In genomic region chr3:4447600-4448561, GRCh38 we compare ENCODE assay signal across 20 cellular contexts. TPM values are rescaled to one million over a fixed set of nuclear protein-coding genes. Genes with fewer than 3 reads are reported as not detected.
DNase-seq lines count a peak whose midpoint lies in the region; ATAC-seq, FAIRE-seq and TF ChIP-seq lines count a peak whose summit lies in the region.
"Had no signal": no experiment of that assay in that cellular context is flagged by ENCODE, and none has a peak within 500 bp of the region (broad histone marks: within the 10 kb centered on the region; RNA-seq: fewer than 3 reads in every experiment).

No MANE protein-coding gene starts in this region.

- no peaks in the 10 kb centered on the region for H3K27me3 Mint-ChIP-seq in activated CD8-positive, alpha-beta memory T cell treated with anti-CD3 and anti-CD28 coated beads, Interleukin-2, amount 10 ng/mL, durations not matched to agents 7 days and 5 days
- H3K27me3 Mint-ChIP-seq: CD4-positive, alpha-beta memory T cell had no signal

- peak overlapping the region; percentile 6 for H3K23ac ChIP-seq in trophoblast cell (ENCODE audit: low read length)

- peaks cover 21% of the 10 kb centered on the region for H3K36me3 Mint-ChIP-seq in activated CD8-positive, alpha-beta memory T cell treated with anti-CD3 and anti-CD28 coated beads, Interleukin-2, amount 10 ng/mL, durations not matched to agents 7 days and 5 days

- H2BK5ac ChIP-seq in trophoblast cell (ENCODE audit: low read depth, low read length, poor library complexity) = no peak overlapping the region

- H2BK120ac ChIP-seq in trophoblast cell (ENCODE audit: insufficient read depth, low read length, poor library complexity) = no peak overlapping the region

- no peak overlapping the region for H2BK12ac ChIP-seq in trophoblast cell (ENCODE audit: low read length)

- H3K79me1 ChIP-seq in trophoblast cell (ENCODE audit: low read length) = no peaks in the 10 kb centered on the region

- H3K4me1 ChIP-seq in Karpas-422 (ENCODE audit: low read length) (peaks cover 12% of the 10 kb centered on the region), iPS-20b (ENCODE audit: insufficient read depth, low read length) (peaks cover 12% of the 10 kb centered on the region), trophoblast cell (ENCODE audit: control insufficient read depth in 1 of 2, insufficient read depth in 2 of 2, low read length in 2 of 2) (no peaks in the 10 kb centered on the region), tibial nerve (no peaks in the 10 kb centered on the region)
- H3K4me1 ChIP-seq: A549, BLaER1 had no signal

- H3K4me1 Mint-ChIP-seq in activated CD8-positive, alpha-beta memory T cell treated with anti-CD3 and anti-CD28 coated beads, Interleukin-2, amount 10 ng/mL, durations not matched to agents 7 days and 5 days = no peaks in the 10 kb centered on the region

- no peak for TF ChIP-seq EP300 in tibial nerve (IDR thresholded peaks at IDR 0.05)

- H3K4me2 ChIP-seq in Karpas-422 (ENCODE audit: low read depth, low read length, poor library complexity, severe bottlenecking) (no peak overlapping the region), trophoblast cell (ENCODE audit: low read length) (no peak overlapping the region)
- H3K4me2 ChIP-seq: A549, BLaER1 had no signal

- H3K9me3 ChIP-seq in Karpas-422 (ENCODE audit: low read length) (no peaks in the 10 kb centered on the region), iPS-20b (ENCODE audit: insufficient read depth, low read depth, low read length) (no peaks in the 10 kb centered on the region), trophoblast cell (ENCODE audit: insufficient read depth, low read depth, low read length) (no peaks in the 10 kb centered on the region), tibial nerve (no peaks in the 10 kb centered on the region)
- H3K9me3 ChIP-seq: A549, BLaER1 had no signal

- no peaks in the 10 kb centered on the region for H3K9me3 Mint-ChIP-seq in activated CD8-positive, alpha-beta memory T cell treated with anti-CD3 and anti-CD28 coated beads, Interleukin-2, amount 10 ng/mL, durations not matched to agents 7 days and 5 days (ENCODE audit: low read depth)
- H3K9me3 Mint-ChIP-seq: CD4-positive, alpha-beta memory T cell had no signal

- no peak overlapping the region for H3K27ac Mint-ChIP-seq in activated CD8-positive, alpha-beta memory T cell treated with anti-CD3 and anti-CD28 coated beads, Interleukin-2, amount 10 ng/mL, durations not matched to agents 7 days and 5 days

- H3K4ac ChIP-seq in trophoblast cell (ENCODE audit: low read depth, low read length) = no peak overlapping the region

- TF ChIP-seq CTCF in tibial nerve (IDR thresholded peaks at IDR 0.05) = no peak

- H3K9ac ChIP-seq in Karpas-422 (ENCODE audit: low read length) = no peak overlapping the region
- H3K9ac ChIP-seq in iPS-20b (ENCODE audit: low read depth, low read length) = peak overlapping the region; percentile 14; the same call in 1 of the 2 replicates
- H3K9ac ChIP-seq in trophoblast cell (ENCODE audit: low read length) = no peak overlapping the region
- H3K9ac ChIP-seq: BLaER1 had no signal

- H3K27me3 ChIP-seq in Karpas-422 (ENCODE audit: low read length) (no peaks in the 10 kb centered on the region), iPS-20b (ENCODE audit: insufficient read depth, low read length) (no peaks in the 10 kb centered on the region), trophoblast cell (ENCODE audit: insufficient read depth, low read length) (no peaks in the 10 kb centered on the region), tibial nerve (no peaks in the 10 kb centered on the region)
- H3K27me3 ChIP-seq: BLaER1 had no signal

- no peak overlapping the region for H2AK5ac ChIP-seq in trophoblast cell (ENCODE audit: low read length)

- H3K18ac ChIP-seq in trophoblast cell (ENCODE audit: low read length) = no peak overlapping the region

- H4K91ac ChIP-seq in trophoblast cell (ENCODE audit: low read depth, low read length) = no peak overlapping the region

- H3K79me2 ChIP-seq in Karpas-422 (ENCODE audit: low read length) (no peaks in the 10 kb centered on the region), trophoblast cell (ENCODE audit: control insufficient read depth, insufficient read depth, low read length, poor library complexity) (no peaks in the 10 kb centered on the region)

- no peak overlapping the region for H4K8ac ChIP-seq in trophoblast cell (ENCODE audit: low read depth, low read length)

- CTCF ChIA-PET in activated CD8-positive, alpha-beta memory T cell treated with anti-CD3 and anti-CD28 coated beads, Interleukin-2, amount 10 ng/mL, durations not matched to agents 7 days and 5 days (lab: Charles Lee) = interaction anchor here (0.7 to 1.3 kb wide), 2 partner anchors 15 to 97 kb away, joined by 3 read pairs; no protein-coding TSS in a partner anchor

- H3K27ac ChIP-seq in Karpas-422 (ENCODE audit: low read length) = peak overlapping the region; percentile 49; the same call in 1 of the 2 replicates
- H3K27ac ChIP-seq in iPS-20b (ENCODE audit: low read length) = no peak overlapping the region
- H3K27ac ChIP-seq in trophoblast cell (ENCODE audit: low read depth, low read length) = no peak overlapping the region
- no peak overlapping the region for H3K27ac ChIP-seq in tibial nerve
- H3K27ac ChIP-seq: A549, BLaER1 had no signal

- ATAC-seq in HG03571 (IDR thresholded peaks at IDR 0.05; ENCODE audit: unreplicated experiment) = no peak
- no peak for ATAC-seq in activated CD8-positive, alpha-beta memory T cell treated with anti-CD3 and anti-CD28 coated beads, Interleukin-2, amount 10 ng/mL, durations not matched to agents 7 days and 5 days
- ATAC-seq: A549, Right ventricle myocardium inferior had no signal

- DNase-seq in H54 (ENCODE audit: insufficient read length, low spot score) (no peak), Karpas-422 (no peak), trophoblast cell (no peak), tibial nerve (ENCODE audit: low spot score in 2 of 2) (no peak)
- no peak for DNase-seq in activated CD8-positive, alpha-beta memory T cell treated with anti-CD3 and anti-CD28 coated beads, Interleukin-2, amount 10 ng/mL, durations not matched to agents 7 days and 5 days
- DNase-seq: CD4-positive, alpha-beta memory T cell; DMS53; KBM-7; MV-4-11; NCI-H187; NCI-H2107; NCI-H510A treated with DMSO at 0.1 percent for 48 hours; NCI-H774 had no signal

- peak; percentile 66 for FAIRE-seq in H54 (lab: Jason Lieb, UNC)
- FAIRE-seq: A549, GM12891, RCC 7860 had no signal

- no peaks in the 10 kb centered on the region for H3K36me3 ChIP-seq in Karpas-422 (ENCODE audit: insufficient read depth, low read length)
- H3K36me3 ChIP-seq in iPS-20b (ENCODE audit: insufficient read depth, low read depth, low read length) = no peaks in the 10 kb centered on the region; the same call in 1 of the 2 replicates
- no peaks in the 10 kb centered on the region for H3K36me3 ChIP-seq in trophoblast cell (ENCODE audit: control insufficient read depth in 1 of 2, insufficient read depth in 2 of 2, low read length in 2 of 2)
- peaks cover 0 to 81% (median 0%) of the 10 kb centered on the region in 3 donors for H3K36me3 ChIP-seq in tibial nerve

- no peak overlapping the region for H4K12ac ChIP-seq in trophoblast cell (ENCODE audit: low read depth, low read length)

- no peak overlapping the region for H2AFZ ChIP-seq in Karpas-422 (ENCODE audit: low read length)
- no peak overlapping the region for H2AFZ ChIP-seq in trophoblast cell (ENCODE audit: insufficient read depth, low read length, poor library complexity)

- no peaks in the 10 kb centered on the region for H4K20me1 ChIP-seq in Karpas-422 (ENCODE audit: insufficient read depth, low read depth, low read length)
- H4K20me1 ChIP-seq: BLaER1 had no signal

- WGBS in trophoblast cell (ENCODE audit: extremely low coverage, insufficient coverage, insufficient read length) = no CpG with 5 or more reads among the region's 10 CpGs
- WGBS in tibial nerve, 2 donors = 75 to 79% methylated on average over 10 of the region's 10 CpGs

- H3K9me2 ChIP-seq in Karpas-422 (replicated peaks; ENCODE audit: insufficient read depth, low read length) = no peaks in the 10 kb centered on the region

- no peak overlapping the region for H3K4me3 Mint-ChIP-seq in activated CD8-positive, alpha-beta memory T cell treated with anti-CD3 and anti-CD28 coated beads, Interleukin-2, amount 10 ng/mL, durations not matched to agents 7 days and 5 days
- H3K4me3 Mint-ChIP-seq: CD4-positive, alpha-beta memory T cell had no signal

- H3K4me3 ChIP-seq in Karpas-422 (ENCODE audit: low read length) (no peak overlapping the region), iPS-20b (ENCODE audit: low read length) (peak overlapping the region; percentile 49), trophoblast cell (ENCODE audit: low read depth, low read length) (no peak overlapping the region), tibial nerve (no peak overlapping the region)
- H3K4me3 ChIP-seq: A549, BLaER1 had no signal

- TF ChIP-seq POLR2A in H54 (IDR thresholded peaks at IDR 0.05; ENCODE audit: low read depth, low read length) = no peak
- no peak for TF ChIP-seq POLR2A in tibial nerve (IDR thresholded peaks at IDR 0.05)

- H3K14ac ChIP-seq in trophoblast cell (ENCODE audit: low read length) = no peak overlapping the region

RNA-seq across cellular contexts. Expression of gene SUMF1, which starts 19.2 kb away (rescaled TPM):
- 9.4 and 13.5 TPM in 2 replicates for total RNA-seq in Karpas-422 (2014; rRNA removed; shearing (Covaris generic); ENCODE audit: low replicate concordance)
- 12.2 and 12.4 TPM in 2 replicates for polyA plus RNA-seq in trophoblast cell (2013)
- total RNA-seq in activated CD8-positive, alpha-beta memory T cell treated with anti-CD3 and anti-CD28 coated beads, Interleukin-2, amount 10 ng/mL, durations not matched to agents 7 days and 5 days = 10 to 100 TPM in 1 of 2 experiments, 1 to 10 TPM in 1; 9.1 to 12.7 TPM
- 10 to 100 TPM; 49.2 to 70.6 (median 63.8) TPM for total RNA-seq in tibial nerve

RNA-seq across cellular contexts. Expression of gene ITPR1, which starts 45.3 kb away (rescaled TPM):
- total RNA-seq in Karpas-422 (2014; rRNA removed; shearing (Covaris generic); ENCODE audit: low replicate concordance) = 18.2 and 22.2 TPM in 2 replicates
- 1.1 TPM in 2 replicates for polyA plus RNA-seq in trophoblast cell (2013)
- 100 to 1,000 TPM; 109 to 116 TPM for total RNA-seq in activated CD8-positive, alpha-beta memory T cell treated with anti-CD3 and anti-CD28 coated beads, Interleukin-2, amount 10 ng/mL, durations not matched to agents 7 days and 5 days
- total RNA-seq in tibial nerve = 10 to 100 TPM; 56.1 to 71.2 (median 61.9) TPM
